25 cellular contexts compared by ENCODE assay signal in genomic region chr1:200369706-200370105, GRCh38. TPM values are rescaled to one million over a fixed set of nuclear protein-coding genes. Genes with fewer than 3 reads are reported as not detected.
DNase-seq lines count a peak whose midpoint lies in the region; ATAC-seq, FAIRE-seq and TF ChIP-seq lines count a peak whose summit lies in the region.
"Had no signal": no experiment of that assay in that cellular context is flagged by ENCODE, and none has a peak within 500 bp of the region (broad histone marks: within the 10 kb centered on the region; RNA-seq: fewer than 3 reads in every experiment).

No MANE protein-coding gene starts in this region.

- H3K4me1 ChIP-seq in IMR-90 (ENCODE audit: control insufficient read depth, insufficient read depth, low read length) (peaks cover 11% of the 10 kb centered on the region), right lobe of liver (peaks cover 0 to 82% (median 14%) of the 10 kb centered on the region in 4 donors), kidney (ENCODE audit: control insufficient read depth in 1 of 2, insufficient read depth in 1 of 2, low read depth in 1 of 2, low read length in 2 of 2) (peaks cover 2 to 9% of the 10 kb centered on the region in 2 donors)
- H3K4me1 ChIP-seq: Peyer's patch, uterus had no signal

- no peak overlapping the region; the same call in 1 of the 2 replicates for H2AK5ac ChIP-seq in IMR-90 (ENCODE audit: low read depth, low read length)

- no peak overlapping the region for H3K14ac ChIP-seq in IMR-90 (replicated peaks; ENCODE audit: low read depth, low read length)

- H3K36me3 ChIP-seq in IMR-90 (ENCODE audit: control insufficient read depth, insufficient read depth, low read length) (no peaks in the 10 kb centered on the region), WERI-Rb-1 (no peaks in the 10 kb centered on the region), right lobe of liver (no peaks in the 10 kb centered on the region), kidney (ENCODE audit: control insufficient read depth in 1 of 2, insufficient read depth in 2 of 2, low read length in 2 of 2) (peaks cover 0 to 2% of the 10 kb centered on the region in 2 donors)
- H3K36me3 ChIP-seq: Peyer's patch, uterus had no signal

- H3K4me3 ChIP-seq in IMR-90 (ENCODE audit: insufficient read depth, low read depth, low read length) (no peak overlapping the region), WERI-Rb-1 (ENCODE audit: low read depth, low read length) (no peak overlapping the region), right lobe of liver (no peak overlapping the region), kidney (ENCODE audit: low read length in 2 of 2) (no peak overlapping the region)
- H3K4me3 ChIP-seq: BLaER1 treated with 17β-estradiol and CSF1 and Interleukin-3, amounts not matched to agents 10 nM and 100 nM; Peyer's patch; uterus had no signal

- 0 out of 2 replicates have a peak overlapping the region, but pooled peaks have one; percentile 8 for H3K4ac ChIP-seq in IMR-90 (ENCODE audit: low read depth, low read length)

- peak overlapping the region; percentile 59; the same call in 1 of the 3 replicates for H2BK15ac ChIP-seq in IMR-90 (ENCODE audit: low read depth, low read length)

- peak overlapping the region; percentile 83; the same call in 1 of the 2 replicates for H3K18ac ChIP-seq in IMR-90 (ENCODE audit: low read depth, low read length)

- WGBS in IMR-90 (ENCODE audit: extremely low coverage in 2 of 2, insufficient read length in 1 of 2), 2 experiments, result 80% methylated on average over 1 of the region's 2 CpGs; no CpG with 5 or more reads in 1 of the 2 experiments
- 44% methylated on average over 2 of the region's 2 CpGs for WGBS in right lobe of liver (ENCODE audit: insufficient coverage, low coverage, low lambda C conversion rate, missing lambda C conversion rate)

- no peak overlapping the region for H3K27ac ChIP-seq in IMR-90 (ENCODE audit: insufficient read depth, low read length)
- peak overlapping the region; percentile 77 for H3K27ac ChIP-seq in WERI-Rb-1
- peak overlapping the region; percentile 3 to 34 (median 8) for H3K27ac ChIP-seq in right lobe of liver
- no peak overlapping the region for H3K27ac ChIP-seq in kidney (ENCODE audit: low read depth in 2 of 2, low read length in 2 of 2)
- H3K27ac ChIP-seq: Peyer's patch, uterus had no signal

- FAIRE-seq in kidney (lab: Jason Lieb, UNC), result no peak

- no peak overlapping the region for H3K56ac ChIP-seq in IMR-90 (ENCODE audit: extremely low read depth, insufficient read depth, low read length)

- TF ChIP-seq RAD21 in IMR-90 (IDR thresholded peaks at IDR 0.05; ENCODE audit: low read length), result no peak

- BruUV-seq in Calu3 (replicated peaks; lab: Mats Ljungman, UMichigan) (no TSS peak), IMR-90 (replicated peaks; lab: Mats Ljungman, UMichigan) (no TSS peak)

- no peak overlapping the region for H3K4me2 ChIP-seq in IMR-90 (ENCODE audit: low read depth, low read length)

- no peaks in the 10 kb centered on the region for H3K9me3 Mint-ChIP-seq in Calu3 (ENCODE audit: low read depth, unreplicated experiment)
- no peaks in the 10 kb centered on the region for H3K9me3 Mint-ChIP-seq in activated CD4-positive, alpha-beta T cell treated with anti-CD3 and anti-CD28 coated beads, Interleukin-2, amount 10 ng/mL, durations not matched to agents 7 days and 5 days
- H3K9me3 Mint-ChIP-seq: activated CD8-positive, alpha-beta T cell treated with anti-CD3 and anti-CD28 coated beads for 36 hours; activated naive CD8-positive, alpha-beta T cell treated with anti-CD3 and anti-CD28 coated beads for 36 hours; central memory CD8-positive, alpha-beta T cell; memory B cell; stimulated activated naive CD8-positive, alpha-beta T cell treated with anti-CD3 and anti-CD28 coated beads, Interleukin-15, Interleukin-2, amounts not matched to agents 100 ng/mL and 50 ng/mL, for 24 hours had no signal

- H3K9ac ChIP-seq in IMR-90 (ENCODE audit: low read depth, low read length) (no peak overlapping the region), kidney (ENCODE audit: low read length in 2 of 2) (no peak overlapping the region)

- in situ Hi-C loops in IMR-90 (cut with MboI; ENCODE audit: low sequenced_read_pairs), result no loop called here

- peak overlapping the region; percentile 6; the same call in 1 of the 2 replicates for H2BK120ac ChIP-seq in IMR-90 (ENCODE audit: low read depth, low read length)

- no peak overlapping the region for H2BK20ac ChIP-seq in IMR-90 (ENCODE audit: low read depth, low read length)

- peaks cover 57% of the 10 kb centered on the region for H3K4me1 Mint-ChIP-seq in Calu3 (ENCODE audit: low read depth, unreplicated experiment)
- H3K4me1 Mint-ChIP-seq in activated CD4-positive, alpha-beta T cell treated with anti-CD3 and anti-CD28 coated beads, Interleukin-2, amount 10 ng/mL, durations not matched to agents 7 days and 5 days, result no peaks in the 10 kb centered on the region
- H3K4me1 Mint-ChIP-seq: activated naive CD8-positive, alpha-beta T cell treated with anti-CD3 and anti-CD28 coated beads for 36 hours; central memory CD8-positive, alpha-beta T cell; memory B cell had no signal

- no peaks in the 10 kb centered on the region for H3K36me3 Mint-ChIP-seq in Calu3 (ENCODE audit: insufficient read depth, unreplicated experiment)
- H3K36me3 Mint-ChIP-seq in activated CD4-positive, alpha-beta T cell treated with anti-CD3 and anti-CD28 coated beads, Interleukin-2, amount 10 ng/mL, durations not matched to agents 7 days and 5 days (ENCODE audit: low read depth), result no peaks in the 10 kb centered on the region

- H3K27me3 Mint-ChIP-seq in Calu3 (ENCODE audit: unreplicated experiment), result no peaks in the 10 kb centered on the region
- no peaks in the 10 kb centered on the region for H3K27me3 Mint-ChIP-seq in activated CD4-positive, alpha-beta T cell treated with anti-CD3 and anti-CD28 coated beads, Interleukin-2, amount 10 ng/mL, durations not matched to agents 7 days and 5 days
- H3K27me3 Mint-ChIP-seq: activated CD8-positive, alpha-beta T cell treated with anti-CD3 and anti-CD28 coated beads for 36 hours; activated naive CD8-positive, alpha-beta T cell treated with anti-CD3 and anti-CD28 coated beads for 36 hours; central memory CD8-positive, alpha-beta T cell; memory B cell; stimulated activated naive CD8-positive, alpha-beta T cell treated with anti-CD3 and anti-CD28 coated beads, Interleukin-15, Interleukin-2, amounts not matched to agents 100 ng/mL and 50 ng/mL, for 24 hours had no signal

- peak overlapping the region; percentile 4 for H3K4me3 Mint-ChIP-seq in Calu3 (ENCODE audit: low read depth, unreplicated experiment)
- H3K4me3 Mint-ChIP-seq in activated CD4-positive, alpha-beta T cell treated with anti-CD3 and anti-CD28 coated beads, Interleukin-2, amount 10 ng/mL, durations not matched to agents 7 days and 5 days, result no peak overlapping the region
- H3K4me3 Mint-ChIP-seq: activated CD8-positive, alpha-beta T cell treated with anti-CD3 and anti-CD28 coated beads for 36 hours; activated naive CD8-positive, alpha-beta T cell treated with anti-CD3 and anti-CD28 coated beads for 36 hours; central memory CD8-positive, alpha-beta T cell; memory B cell; stimulated activated naive CD8-positive, alpha-beta T cell treated with anti-CD3 and anti-CD28 coated beads, Interleukin-15, Interleukin-2, amounts not matched to agents 100 ng/mL and 50 ng/mL, for 24 hours had no signal

- no peak for DNase-seq in Calu3
- DNase-seq in IMR-90, result no peak
- DNase-seq in WERI-Rb-1, result peak; percentile 45
- DNase-seq in right lobe of liver, result no peak
- no peak for DNase-seq in kidney
- DNase-seq in activated CD4-positive, alpha-beta T cell treated with anti-CD3 and anti-CD28 coated beads, Interleukin-2, amount 10 ng/mL, durations not matched to agents 7 days and 5 days, result no peak
- no peak for DNase-seq in MV-4-11 (lab: John Stamatoyannopoulos, UW)
- DNase-seq: activated CD4-positive, CD25-positive, alpha-beta regulatory T cell treated with anti-CD3 and anti-CD28 coated beads, Interleukin-2, amount 50 U/mL, for 72 hours; activated CD8-positive, alpha-beta T cell treated with anti-CD3 and anti-CD28 coated beads for 36 hours; activated naive CD8-positive, alpha-beta T cell treated with anti-CD3 and anti-CD28 coated beads for 36 hours; dermis blood vessel endothelial cell; hippocampal formation; left colon; NCI-H1105; NCI-H2081; NCI-H524; NK-92 treated with Interleukin-12 subunit alpha and Interleukin-12 subunit beta, amount 100 ng/mL, for 24 hours; Peyer's patch; SIG-M5; uterus had no signal

- H3K79me1 ChIP-seq in IMR-90 (ENCODE audit: low read depth in 1 of 2, low read length in 2 of 2), result no peaks in the 10 kb centered on the region; a peak in 1 of 4 replicates

- no peak overlapping the region for H2AK9ac ChIP-seq in IMR-90 (replicated peaks; ENCODE audit: low read depth, low read length, poor library complexity)

- H3K9me3 ChIP-seq in IMR-90 (ENCODE audit: control insufficient read depth, insufficient read depth, low read length) (no peaks in the 10 kb centered on the region), WERI-Rb-1 (ENCODE audit: severe bottlenecking) (peaks cover 2% of the 10 kb centered on the region), right lobe of liver (no peaks in the 10 kb centered on the region), kidney (ENCODE audit: control insufficient read depth in 1 of 2, low read length in 2 of 2) (no peaks in the 10 kb centered on the region)
- H3K9me3 ChIP-seq: BLaER1 treated with 17β-estradiol and CSF1 and Interleukin-3, amounts not matched to agents 10 nM and 100 nM; Peyer's patch; uterus had no signal

- dilution Hi-C loops in IMR-90 (cut with HindIII; ENCODE audit: low sequenced_read_pairs, unreplicated experiment), result no loop called here

- H3K9me1 ChIP-seq in IMR-90 (ENCODE audit: insufficient read depth, low read length), result peaks cover 9% of the 10 kb centered on the region

- H3K27ac Mint-ChIP-seq in Calu3 (ENCODE audit: unreplicated experiment), result peak overlapping the region; percentile 24
- H3K27ac Mint-ChIP-seq in activated CD4-positive, alpha-beta T cell treated with anti-CD3 and anti-CD28 coated beads, Interleukin-2, amount 10 ng/mL, durations not matched to agents 7 days and 5 days, result no peak overlapping the region
- H3K27ac Mint-ChIP-seq: activated CD8-positive, alpha-beta T cell treated with anti-CD3 and anti-CD28 coated beads for 36 hours; activated naive CD8-positive, alpha-beta T cell treated with anti-CD3 and anti-CD28 coated beads for 36 hours; memory B cell; stimulated activated naive CD8-positive, alpha-beta T cell treated with anti-CD3 and anti-CD28 coated beads, Interleukin-15, Interleukin-2, amounts not matched to agents 100 ng/mL and 50 ng/mL, for 24 hours had no signal

- H4K5ac ChIP-seq in IMR-90 (ENCODE audit: low read depth, low read length), result no peak overlapping the region; the same call in 1 of the 2 replicates

- intact Hi-C loops in Calu3 (cut with micrococcal nuclease; ENCODE audit: unreplicated experiment), result loop anchor here (5.0 kb wide), 1 partner anchor 32 kb away; no protein-coding TSS in a partner anchor
- intact Hi-C loops in IMR-90 (cut with micrococcal nuclease), result no loop called here
- intact Hi-C loops in right lobe of liver (cut with DNase I), result loop anchor here in 1 of 2 donors (10.0 kb wide), 1 partner anchor 45 kb away; the partner anchor contains the start of gene ZNF281
- intact Hi-C loops in kidney (cut with DNase I), result no loop called here

- TF ChIP-seq CTCF in Calu3 (IDR thresholded peaks at IDR 0.05; ENCODE audit: unreplicated experiment) (no peak), IMR-90 (conservative IDR thresholded peaks at IDR 0.05; ENCODE audit: low read depth, low read length) (no peak), WERI-Rb-1 (IDR thresholded peaks at IDR 0.05; ENCODE audit: low read depth, low read length) (no peak), right lobe of liver (IDR thresholded peaks at IDR 0.05) (no peak), kidney (IDR thresholded peaks at IDR 0.05; ENCODE audit: borderline replicate concordance, extremely low read depth, insufficient read depth) (no peak)

- no peaks in the 10 kb centered on the region for H4K20me1 ChIP-seq in IMR-90 (ENCODE audit: insufficient read depth, low read length)
- H4K20me1 ChIP-seq: BLaER1 treated with 17β-estradiol and CSF1 and Interleukin-3, amounts not matched to agents 10 nM and 100 nM had no signal

- no peak overlapping the region for H2BK5ac ChIP-seq in IMR-90 (ENCODE audit: low read depth, low read length, poor library complexity, severe bottlenecking)

- TF ChIP-seq POLR2A in IMR-90 (IDR thresholded peaks at IDR 0.05; ENCODE audit: low read depth, low read length) (no peak), right lobe of liver (IDR thresholded peaks at IDR 0.05) (no peak)

- CTCF ChIA-PET in Calu3 (lab: Charles Lee), result interaction anchor here (0.6 to 1.6 kb wide), 6 partner anchors 10 to 68 kb away, joined by 3 to 8 read pairs (median 4); no protein-coding TSS in a partner anchor
- CTCF ChIA-PET in IMR-90 (lab: Yijun Ruan, JAX), result no interaction called here
- CTCF ChIA-PET in activated CD4-positive, alpha-beta T cell treated with anti-CD3 and anti-CD28 coated beads, Interleukin-2, amount 10 ng/mL, durations not matched to agents 7 days and 5 days (lab: Charles Lee), result interaction anchor here (1.6 to 2.1 kb wide), 2 partner anchors 10 to 13 kb away, joined by 4 to 6 read pairs; no protein-coding TSS in a partner anchor

- H3K27me3 ChIP-seq in IMR-90 (ENCODE audit: control insufficient read depth, insufficient read depth, low read length), result no peaks in the 10 kb centered on the region
- no peaks in the 10 kb centered on the region for H3K27me3 ChIP-seq in WERI-Rb-1 (ENCODE audit: insufficient read depth, low read depth, severe bottlenecking)
- no peaks in the 10 kb centered on the region for H3K27me3 ChIP-seq in right lobe of liver
- H3K27me3 ChIP-seq: BLaER1 treated with 17β-estradiol and CSF1 and Interleukin-3, amounts not matched to agents 10 nM and 100 nM; Peyer's patch; uterus had no signal

- no peak overlapping the region for H2AFZ ChIP-seq in IMR-90 (replicated peaks; ENCODE audit: low read length, poor library complexity)

- ATAC-seq in IMR-90 (ENCODE audit: low read depth) (no peak), right lobe of liver (peak; percentile 6 to 48 (median 14)), HG02852 (IDR thresholded peaks at IDR 0.05; ENCODE audit: unreplicated experiment) (no peak)
- ATAC-seq: activated CD8-positive, alpha-beta T cell treated with anti-CD3 and anti-CD28 coated beads for 36 hours; left colon had no signal

- H4K8ac ChIP-seq in IMR-90 (ENCODE audit: low read depth in 2 of 2, low read length in 2 of 2), result peak overlapping the region in 1 of 2 experiments; percentile 37; a peak in 1 of 4 replicates

- POLR2A ChIA-PET in IMR-90 (lab: Charles Lee; ENCODE audit: unreplicated experiment), result no interaction called here
- POLR2A ChIA-PET in activated CD4-positive, alpha-beta T cell treated with anti-CD3 and anti-CD28 coated beads, Interleukin-2, amount 10 ng/mL, durations not matched to agents 7 days and 5 days (lab: Charles Lee), result no interaction called here

- no peak overlapping the region for H3K23ac ChIP-seq in IMR-90 (ENCODE audit: low read depth, low read length)

- H4K91ac ChIP-seq in IMR-90 (ENCODE audit: insufficient read depth, low read depth, low read length), result peak overlapping the region; percentile 55; the same call in 1 of the 2 replicates

RNA-seq across cellular contexts. Expression of gene ZNF281, which starts 40.1 kb away (rescaled TPM):
- total RNA-seq in Calu3 (2022) (25.8 and 26.5 TPM in 2 replicates), IMR-90 (2012; rRNA removed) (37.5 and 38.0 TPM in 2 replicates), right lobe of liver (10 to 100 TPM; 12.6 to 15.2 (median 13.8) TPM), kidney (13.1 TPM)
- polyA plus RNA-seq in IMR-90 (2012; rRNA removed) (5.4 and 7.0 TPM in 2 replicates), kidney (ENCODE audit: insufficient read depth, low read depth, low replicate concordance) (4.0 TPM)
- 1.1 and 1.7 TPM in 2 replicates for polyA plus RNA-seq in IMR-90 (2012; cell fraction: cytosol; rRNA removed)
- 2.1 and 9.7 TPM in 2 replicates for polyA plus RNA-seq in IMR-90 (2012; cell fraction: nucleus; rRNA removed; ENCODE audit: low replicate concordance)
- 10 to 100 TPM; 15.2 to 17.6 TPM for total RNA-seq in activated CD4-positive, alpha-beta T cell treated with anti-CD3 and anti-CD28 coated beads, Interleukin-2, amount 10 ng/mL, durations not matched to agents 7 days and 5 days

Comparison
In these comparisons a context has a peak if more than half of its experiments do, and no peak if none do; other contexts are left out.
1. ATAC-seq: peak in right lobe of liver (4 of 4); none in IMR-90 (single experiment) and HG02852 (single experiment).
2. H3K27ac ChIP-seq: peak in WERI-Rb-1 (single experiment) and right lobe of liver (3 of 3); none in IMR-90 (single experiment) and kidney (0 of 2).